1 cellular context compared by ENCODE assay signal in genomic region chr6:129853996-129854711, GRCh38.
TF ChIP-seq lines count a peak whose summit lies in the region.

No MANE protein-coding gene starts in this region.

TF ChIP-seq in K562, 482 proteins besides CTCF, POLR2A, EP300 and RAD21 (continued from another document and continues in another):
- TF ChIP-seq ZBTB49 (CRISPR knock-in tag; IDR thresholded peaks at IDR 0.05; ENCODE audit: borderline replicate concordance), result no peak
- peak; percentile 42; the same call in 1 of the 2 replicates for TF ChIP-seq HDAC2 (IDR thresholded peaks at IDR 0.05)
- no peak for TF ChIP-seq NCOA4 (IDR thresholded peaks at IDR 0.05; ENCODE audit: partially characterized antibody)
- no peak for TF ChIP-seq ZNF197 (CRISPR knock-in tag; IDR thresholded peaks at IDR 0.05; ENCODE audit: low read depth)
- no peak for TF ChIP-seq SRSF9 (IDR thresholded peaks at IDR 0.05; ENCODE audit: borderline replicate concordance, low read depth, low read length)
- TF ChIP-seq TAL1 (IDR thresholded peaks at IDR 0.05), result peak; percentile 74
- TF ChIP-seq TBL1XR1 (IDR thresholded peaks at IDR 0.05; ENCODE audit: low read length in 2 of 2), result peak in 1 of 2 experiments; percentile 75; a peak in 2 of 4 replicates
- TF ChIP-seq HES1 (IDR thresholded peaks at IDR 0.05; ENCODE audit: low read depth), result peak; percentile 43; the same call in 1 of the 2 replicates
- no peak for TF ChIP-seq GTF2B (IDR thresholded peaks at IDR 0.05; ENCODE audit: extremely low read depth, insufficient read length)
- peak; percentile 22; the same call in 1 of the 2 replicates for TF ChIP-seq PKNOX1 (IDR thresholded peaks at IDR 0.05)
- TF ChIP-seq TRIM24 (IDR thresholded peaks at IDR 0.05), result peak; percentile 47 to 55; a peak in 2 of 4 replicates
- no peak for TF ChIP-seq BHLHE40 (IDR thresholded peaks at IDR 0.05; ENCODE audit: low read length)
- peak; percentile 52 for TF ChIP-seq CTBP1 (IDR thresholded peaks at IDR 0.05; ENCODE audit: borderline replicate concordance)
- TF ChIP-seq SMARCE1 (IDR thresholded peaks at IDR 0.05), result peak; percentile 86
- TF ChIP-seq HLTF (IDR thresholded peaks at IDR 0.05), result no peak
- TF ChIP-seq NFXL1 (CRISPR knock-in tag; IDR thresholded peaks at IDR 0.05), result no peak
- no peak for TF ChIP-seq ZBTB7A (IDR thresholded peaks at IDR 0.05; ENCODE audit: borderline replicate concordance, control insufficient read depth, low read depth, low read length)
- TF ChIP-seq PML (IDR thresholded peaks at IDR 0.05; ENCODE audit: low read length), result peak; percentile 66; the same call in 1 of the 2 replicates
- TF ChIP-seq CREM (IDR thresholded peaks at IDR 0.05; ENCODE audit: low read depth), result 0 out of 2 replicates have a peak, but pooled peaks have one; percentile 43
- no peak for TF ChIP-seq PTTG1 (tag; IDR thresholded peaks at IDR 0.05; ENCODE audit: low read depth)
- TF ChIP-seq ARID1B (IDR thresholded peaks at IDR 0.05), result peak; percentile 90
- no peak for TF ChIP-seq PBX2 (CRISPR knock-in tag; IDR thresholded peaks at IDR 0.05; ENCODE audit: low read depth)
- TF ChIP-seq PBX2 (tag; conservative IDR thresholded peaks at IDR 0.05; ENCODE audit: low read depth), result peak; percentile 71
- no peak for TF ChIP-seq MAFG (tag; conservative IDR thresholded peaks at IDR 0.05)
- TF ChIP-seq SMAD4 (CRISPR knock-in tag; conservative IDR thresholded peaks at IDR 0.05), result 0 out of 2 replicates have a peak, but pooled peaks have one; percentile 20
- TF ChIP-seq UBTF (IDR thresholded peaks at IDR 0.05; ENCODE audit: borderline replicate concordance in 1 of 2, low read depth in 2 of 2, low read length in 2 of 2), result no peak
- no peak for TF ChIP-seq ZNF121 (CRISPR knock-in tag; conservative IDR thresholded peaks at IDR 0.05)
- TF ChIP-seq FOSL1 (tag; conservative IDR thresholded peaks at IDR 0.05), result peak; percentile 90
- TF ChIP-seq ZSCAN29 (IDR thresholded peaks at IDR 0.05), result no peak
- no peak for TF ChIP-seq MCM3 (IDR thresholded peaks at IDR 0.05)
- no peak for TF ChIP-seq KAT8 (IDR thresholded peaks at IDR 0.05; ENCODE audit: low read depth)
- TF ChIP-seq ZNF184 (CRISPR knock-in tag; IDR thresholded peaks at IDR 0.05), result no peak
- 0 out of 2 replicates have a peak, but pooled peaks have one; percentile 1 for TF ChIP-seq L3MBTL2 (IDR thresholded peaks at IDR 0.05)
- no peak for TF ChIP-seq ZNF551 (CRISPR knock-in tag; IDR thresholded peaks at IDR 0.05)
- no peak for TF ChIP-seq ZNF395 (CRISPR knock-in tag; IDR thresholded peaks at IDR 0.05)
- TF ChIP-seq YBX1 (IDR thresholded peaks at IDR 0.05), result no peak
- TF ChIP-seq U2AF1 (optimal IDR thresholded peaks at IDR 0.05; ENCODE audit: low read depth, low read length), result no peak
- TF ChIP-seq SOX6 (IDR thresholded peaks at IDR 0.05), result peak; percentile 79
- TF ChIP-seq NCOA1 (IDR thresholded peaks at IDR 0.05; ENCODE audit: low read depth), result no peak
- TF ChIP-seq ETV1 (tag; conservative IDR thresholded peaks at IDR 0.05; ENCODE audit: low read depth), result no peak
- TF ChIP-seq ZNF408 (CRISPR knock-in tag; IDR thresholded peaks at IDR 0.05; ENCODE audit: low read depth), result no peak
- peak; percentile 93 for TF ChIP-seq CCNT2 (IDR thresholded peaks at IDR 0.05; ENCODE audit: borderline replicate concordance, extremely low read depth, insufficient read length, low read depth, low read length)
- TF ChIP-seq CREB1 (IDR thresholded peaks at IDR 0.05), result peak; percentile 42; the same call in 1 of the 2 replicates
- no peak for TF ChIP-seq CREB1 (CRISPR knock-in tag; IDR thresholded peaks at IDR 0.05)
- TF ChIP-seq NR2F6 (CRISPR knock-in tag; IDR thresholded peaks at IDR 0.05), result no peak
- no peak for TF ChIP-seq DMBX1 (CRISPR knock-in tag; IDR thresholded peaks at IDR 0.05; ENCODE audit: borderline replicate concordance)
- TF ChIP-seq NCOA2 (IDR thresholded peaks at IDR 0.05; ENCODE audit: partially characterized antibody in 2 of 2), result no peak
- TF ChIP-seq JUND (IDR thresholded peaks at IDR 0.05; ENCODE audit: borderline replicate concordance, low read depth, low read length), result peak; percentile 78; the same call in 1 of the 2 replicates
- TF ChIP-seq JUND (tag; IDR thresholded peaks at IDR 0.05; ENCODE audit: borderline replicate concordance, low read depth, low read length), result peak; percentile 70; the same call in 2 of the 3 replicates
